8 cellular contexts compared by ENCODE assay signal in the genomic region with DNA sequence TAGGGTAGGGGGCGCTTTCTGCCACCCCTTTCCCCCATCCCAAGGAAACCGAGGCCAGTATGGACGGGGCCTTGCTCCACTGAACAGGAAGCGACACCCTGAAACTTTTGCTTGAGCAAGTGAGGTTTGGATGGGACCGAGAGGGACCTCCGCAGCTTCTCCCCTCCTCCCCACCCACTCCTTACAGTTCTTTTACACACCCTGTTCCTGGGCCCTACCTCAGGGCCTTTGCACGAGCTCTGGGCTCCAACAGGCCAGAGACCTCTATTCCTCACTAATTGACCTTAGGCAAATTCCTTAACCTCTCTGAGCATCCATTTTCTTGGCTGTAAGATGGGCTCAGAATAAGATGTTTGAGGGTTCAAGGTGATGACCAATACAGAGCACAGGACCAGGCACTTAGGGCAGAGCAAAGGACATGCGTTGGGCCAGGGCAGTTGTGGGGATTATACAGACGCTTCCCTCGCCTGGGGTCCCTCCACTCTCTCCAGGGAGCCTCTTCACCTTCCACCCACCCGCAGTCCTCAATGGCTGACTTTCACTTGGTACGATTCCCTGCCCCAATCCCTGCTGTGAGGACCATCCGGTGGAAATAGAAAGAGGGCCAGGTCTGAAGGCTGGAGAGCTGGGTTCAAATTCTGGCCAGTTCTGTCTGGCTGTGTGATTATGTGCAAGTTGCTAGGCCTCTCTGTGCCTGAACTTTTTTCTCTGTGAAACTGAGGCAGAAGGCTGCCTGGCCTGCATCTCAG.
DNase-seq lines count a peak whose midpoint lies in the region; ATAC-seq and TF ChIP-seq lines count a peak whose summit lies in the region.

No MANE protein-coding gene starts in this region.

- H3K9me3 Mint-ChIP-seq in activated T-helper 17 cell treated with anti-CD3 and anti-CD28 coated beads, Interleukin-2, amount 50 U/mL, for 72 hours, result no peaks in the 10 kb centered on the region
- no peaks in the 10 kb centered on the region for H3K9me3 Mint-ChIP-seq in stimulated activated effector memory CD8-positive, alpha-beta T cell treated with anti-CD3 and anti-CD28 coated beads, Interleukin-12 subunit alpha, Interleukin-12 subunit beta, amount 100 ng/mL, for 72 hours

- peak overlapping the region; percentile 52 for H3K27ac Mint-ChIP-seq in activated T-helper 17 cell treated with anti-CD3 and anti-CD28 coated beads, Interleukin-2, amount 50 U/mL, for 72 hours
- peak overlapping the region; percentile 26 for H3K27ac Mint-ChIP-seq in stimulated activated effector memory CD8-positive, alpha-beta T cell treated with anti-CD3 and anti-CD28 coated beads, Interleukin-12 subunit alpha, Interleukin-12 subunit beta, amount 100 ng/mL, for 72 hours

- TF ChIP-seq CTCF in HFF-Myc (IDR thresholded peaks at IDR 0.05; ENCODE audit: low read depth, low read length, missing control alignments), result no peak

- H3K4me3 ChIP-seq in HFF-Myc (replicated peaks; ENCODE audit: low read depth, low read length) (peak overlapping the region; percentile 40), iPS-18c (ENCODE audit: insufficient read depth, low read depth, low read length) (peak overlapping the region; percentile 56)

- H3K4me3 Mint-ChIP-seq in activated T-helper 17 cell treated with anti-CD3 and anti-CD28 coated beads, Interleukin-2, amount 50 U/mL, for 72 hours, result peak overlapping the region; percentile 61
- H3K4me3 Mint-ChIP-seq in stimulated activated effector memory CD8-positive, alpha-beta T cell treated with anti-CD3 and anti-CD28 coated beads, Interleukin-12 subunit alpha, Interleukin-12 subunit beta, amount 100 ng/mL, for 72 hours, result peak overlapping the region; percentile 58

- no peaks in the 10 kb centered on the region for H3K36me3 Mint-ChIP-seq in activated T-helper 17 cell treated with anti-CD3 and anti-CD28 coated beads, Interleukin-2, amount 50 U/mL, for 72 hours (ENCODE audit: low read depth)
- no peaks in the 10 kb centered on the region for H3K36me3 Mint-ChIP-seq in stimulated activated effector memory CD8-positive, alpha-beta T cell treated with anti-CD3 and anti-CD28 coated beads, Interleukin-12 subunit alpha, Interleukin-12 subunit beta, amount 100 ng/mL, for 72 hours

- DNase-seq in HFF-Myc (ENCODE audit: extremely low read depth, low read depth), result no peak
- no peak for DNase-seq in stimulated activated effector memory CD8-positive, alpha-beta T cell treated with anti-CD3 and anti-CD28 coated beads, Interleukin-12 subunit alpha, Interleukin-12 subunit beta, amount 100 ng/mL, for 72 hours (ENCODE audit: low spot score in 2 of 2)
- no peak for DNase-seq in SHP77 (lab: John Stamatoyannopoulos, UW)
- DNase-seq in AML-193 (lab: John Stamatoyannopoulos, UW), result no peak

- ATAC-seq in activated T-helper 17 cell treated with anti-CD3 and anti-CD28 coated beads, Interleukin-2, amount 50 U/mL, for 72 hours (replicated peaks), result no peak
- no peak for ATAC-seq in stimulated activated effector memory CD8-positive, alpha-beta T cell treated with anti-CD3 and anti-CD28 coated beads, Interleukin-12 subunit alpha, Interleukin-12 subunit beta, amount 100 ng/mL, for 72 hours
- ATAC-seq in GM19467 (IDR thresholded peaks at IDR 0.05; ENCODE audit: unreplicated experiment) (no peak), HG03135 (IDR thresholded peaks at IDR 0.05; ENCODE audit: unreplicated experiment) (no peak)

- H3K9me3 ChIP-seq in iPS-18c (ENCODE audit: control insufficient read depth, insufficient read depth, low read length), result no peaks in the 10 kb centered on the region

- no peaks in the 10 kb centered on the region for H3K27me3 Mint-ChIP-seq in activated T-helper 17 cell treated with anti-CD3 and anti-CD28 coated beads, Interleukin-2, amount 50 U/mL, for 72 hours

- H3K4me1 Mint-ChIP-seq in activated T-helper 17 cell treated with anti-CD3 and anti-CD28 coated beads, Interleukin-2, amount 50 U/mL, for 72 hours, result no peaks in the 10 kb centered on the region
- H3K4me1 Mint-ChIP-seq in stimulated activated effector memory CD8-positive, alpha-beta T cell treated with anti-CD3 and anti-CD28 coated beads, Interleukin-12 subunit alpha, Interleukin-12 subunit beta, amount 100 ng/mL, for 72 hours, result peaks cover 10% of the 10 kb centered on the region
